2 cellular contexts compared by ENCODE assay signal in genomic region chr7:31957756-31958155, GRCh38.
TF ChIP-seq lines count a peak whose summit lies in the region.

No MANE protein-coding gene starts in this region.

TF ChIP-seq in SK-N-SH, 30 proteins besides CTCF, POLR2A, EP300 and RAD21:
- TF ChIP-seq FOXJ3 (CRISPR knock-in tag; IDR thresholded peaks at IDR 0.05) (no peak), JUND (IDR thresholded peaks at IDR 0.05) (no peak), SMC3 (IDR thresholded peaks at IDR 0.05; ENCODE audit: low read depth, low read length) (no peak), SIN3A (IDR thresholded peaks at IDR 0.05; ENCODE audit: borderline replicate concordance, low read depth, low read length) (no peak), FOXM1 (IDR thresholded peaks at IDR 0.05; ENCODE audit: low read depth) (no peak), RXRA (IDR thresholded peaks at IDR 0.05; ENCODE audit: borderline replicate concordance, low read depth) (no peak), GABPA (IDR thresholded peaks at IDR 0.05; ENCODE audit: low read depth) (no peak), USF2 (IDR thresholded peaks at IDR 0.05; ENCODE audit: borderline replicate concordance, low read depth, low read length) (no peak), USF1 (IDR thresholded peaks at IDR 0.05; ENCODE audit: borderline replicate concordance, low read depth) (no peak)

TF ChIP-seq in SK-N-SH treated with all-trans-retinoic acid at 6 μM for 48 hours, 23 proteins besides CTCF, POLR2A, EP300 and RAD21:
- TF ChIP-seq CSDC2 (CRISPR knock-in tag; IDR thresholded peaks at IDR 0.05) (no peak), ZC3H10 (CRISPR knock-in tag; IDR thresholded peaks at IDR 0.05) (no peak), TCF4 (CRISPR knock-in tag; IDR thresholded peaks at IDR 0.05; ENCODE audit: borderline replicate concordance) (no peak), GLIS3 (CRISPR knock-in tag; IDR thresholded peaks at IDR 0.05) (no peak), OSR1 (CRISPR knock-in tag; IDR thresholded peaks at IDR 0.05) (no peak), ZNF8 (CRISPR knock-in tag; IDR thresholded peaks at IDR 0.05) (no peak), ESRRG (CRISPR knock-in tag; IDR thresholded peaks at IDR 0.05) (no peak), ZFP30 (CRISPR knock-in tag; IDR thresholded peaks at IDR 0.05) (no peak), ZNF70 (CRISPR knock-in tag; IDR thresholded peaks at IDR 0.05) (no peak), PPARA (CRISPR knock-in tag; IDR thresholded peaks at IDR 0.05; ENCODE audit: borderline replicate concordance) (no peak), CREB5 (CRISPR knock-in tag; IDR thresholded peaks at IDR 0.05; ENCODE audit: low read depth) (no peak), PATZ1 (CRISPR knock-in tag; IDR thresholded peaks at IDR 0.05; ENCODE audit: borderline replicate concordance) (no peak), CSRNP3 (CRISPR knock-in tag; IDR thresholded peaks at IDR 0.05) (no peak), TOX (CRISPR knock-in tag; IDR thresholded peaks at IDR 0.05; ENCODE audit: borderline replicate concordance) (no peak), TSHZ2 (CRISPR knock-in tag; IDR thresholded peaks at IDR 0.05) (no peak), ZFP3 (CRISPR knock-in tag; IDR thresholded peaks at IDR 0.05) (no peak), ZNF565 (CRISPR knock-in tag; conservative IDR thresholded peaks at IDR 0.05; ENCODE audit: low read depth) (no peak), ARNTL (CRISPR knock-in tag; IDR thresholded peaks at IDR 0.05; ENCODE audit: borderline replicate concordance, low read depth) (no peak)
TF ChIP-seq in SK-N-SH treated with all-trans-retinoic acid at 6 μM for 48 hours: peak in this region for 0.
